17 cellular contexts compared by ENCODE assay signal in genomic region chr2:8416172-8416571, GRCh38.
DNase-seq lines count a peak whose midpoint lies in the region; ATAC-seq, FAIRE-seq and TF ChIP-seq lines count a peak whose summit lies in the region.
"Had no signal": no experiment of that assay in that cellular context is flagged by ENCODE, and none has a peak within 500 bp of the region (broad histone marks: within the 10 kb centered on the region; RNA-seq: fewer than 3 reads in every experiment).

No MANE protein-coding gene starts in this region.

- no peaks in the 10 kb centered on the region for H3K27me3 ChIP-seq in liver (ENCODE audit: control insufficient read depth in 4 of 4, insufficient read depth in 4 of 4, low read length in 3 of 4)
- H3K27me3 ChIP-seq in HepG2 (ENCODE audit: control insufficient read depth in 1 of 2, insufficient read depth in 2 of 2, low read length in 2 of 2): 0 out of 5 replicates have a peak, but pooled peaks cover 0 to 6% of the 10 kb centered on the region in 2 experiments
- no peaks in the 10 kb centered on the region for H3K27me3 ChIP-seq in neutrophil
- H3K27me3 ChIP-seq: BLaER1 treated with 17β-estradiol and CSF1 and Interleukin-3, amounts not matched to agents 10 nM and 100 nM had no signal

- TF ChIP-seq CTCF in liver (IDR thresholded peaks at IDR 0.05; ENCODE audit: low read depth, low read length, missing input control) (no peak), HepG2 (CRISPR knock-in tag; IDR thresholded peaks at IDR 0.05) (no peak), chondrocyte (IDR thresholded peaks at IDR 0.05) (no peak), neutrophil (IDR thresholded peaks at IDR 0.05) (no peak)

- H3K9ac ChIP-seq in liver (ENCODE audit: low read depth in 1 of 2, low read length in 2 of 2): no peak overlapping the region
- H3K9ac ChIP-seq in HepG2 (ENCODE audit: insufficient read depth, low read depth, low read length): no peak overlapping the region
- H3K9ac ChIP-seq: BLaER1 treated with 17β-estradiol and CSF1 and Interleukin-3, amounts not matched to agents 10 nM and 100 nM had no signal

- peaks cover 1% of the 10 kb centered on the region for H3K27me3 Mint-ChIP-seq in chondrocyte (ENCODE audit: low read depth)
- H3K27me3 Mint-ChIP-seq: CD4-positive, alpha-beta T cell had no signal

- H3K36me3 Mint-ChIP-seq in chondrocyte (ENCODE audit: low read depth): no peaks in the 10 kb centered on the region

- no peak overlapping the region for H2AFZ ChIP-seq in HepG2 (ENCODE audit: low read length)

- H4K20me1 ChIP-seq in HepG2 (ENCODE audit: insufficient read depth, low read length): no peaks in the 10 kb centered on the region
- H4K20me1 ChIP-seq: BLaER1 treated with 17β-estradiol and CSF1 and Interleukin-3, amounts not matched to agents 10 nM and 100 nM had no signal

- in situ Hi-C loops in HepG2 (cut with HindIII; ENCODE audit: extremely low pct_ligation_motif_present, low pct_unique_long_range_greater_than_20kb): no loop called here

- H3K27ac ChIP-seq in liver (ENCODE audit: low read depth in 1 of 2, low read length in 2 of 2): peak overlapping the region; percentile 70 to 81
- H3K27ac ChIP-seq in HepG2 (ENCODE audit: extremely low read length, insufficient read depth, low read length): no peak overlapping the region
- H3K27ac ChIP-seq in neutrophil: peak overlapping the region; percentile 98
- H3K27ac ChIP-seq: 22Rv1; BLaER1 treated with 17β-estradiol and CSF1 and Interleukin-3, amounts not matched to agents 10 nM and 100 nM had no signal

- CTCF ChIA-PET in HepG2 (lab: Yijun Ruan, JAX; ENCODE audit: low intra/inter-chr PET ratio, low total read pairs): no interaction called here

- no peak for TF ChIP-seq EP300 in HepG2 (IDR thresholded peaks at IDR 0.05; ENCODE audit: low read depth in 2 of 2, low read length in 2 of 2)
- no peak for TF ChIP-seq EP300 in HepG2 (CRISPR knock-in tag; IDR thresholded peaks at IDR 0.05; ENCODE audit: borderline replicate concordance)

- intact Hi-C loops in HepG2 (cut with micrococcal nuclease; ENCODE audit: unreplicated experiment): loop anchor here (10.0 kb wide), 1 partner anchor 209 kb away; no protein-coding TSS in a partner anchor

- no peaks in the 10 kb centered on the region for H3K36me3 ChIP-seq in liver (ENCODE audit: control insufficient read depth in 4 of 4, insufficient read depth in 3 of 4, low read depth in 1 of 4, low read length in 3 of 4)
- H3K36me3 ChIP-seq in HepG2 (replicated peaks in 1 of 2; ENCODE audit: control insufficient read depth in 1 of 2, insufficient read depth in 2 of 2, low read length in 2 of 2): no peaks in the 10 kb centered on the region
- no peaks in the 10 kb centered on the region for H3K36me3 ChIP-seq in neutrophil
- H3K36me3 ChIP-seq: BLaER1 treated with 17β-estradiol and CSF1 and Interleukin-3, amounts not matched to agents 10 nM and 100 nM; HAP-1 had no signal

- DNase-seq in HepG2 (ENCODE audit: low spot score) (no peak), chondrocyte (ENCODE audit: low spot score) (no peak), Ammon's horn (ENCODE audit: low spot score) (no peak), nucleus accumbens (lab: John Stamatoyannopoulos, UW) (no peak), NCI-H2029 treated with DMSO at 0.1 percent for 48 hours (lab: John Stamatoyannopoulos, UW) (no peak), NCI-H2107 treated with DMSO at 0.1 percent for 48 hours (lab: John Stamatoyannopoulos, UW; ENCODE audit: unreplicated experiment) (no peak)
- DNase-seq: Calu3; CD4-positive, alpha-beta T cell; DMS 273 treated with DMSO at 0.1 percent for 48 hours; GOT3; KG1 had no signal

- no peak for FAIRE-seq in HepG2 (lab: Jason Lieb, UNC)
- FAIRE-seq: GM12891 had no signal

- H3K79me2 ChIP-seq in HepG2 (ENCODE audit: insufficient read depth, low read length): no peaks in the 10 kb centered on the region

- ATAC-seq in HepG2: no peak

- peaks cover 6% of the 10 kb centered on the region for H3K9me3 Mint-ChIP-seq in chondrocyte (ENCODE audit: low read depth)
- H3K9me3 Mint-ChIP-seq: CD4-positive, alpha-beta T cell had no signal

- 97% methylated on average over 2 of the region's 2 CpGs for WGBS in liver
- WGBS in HepG2 (ENCODE audit: low lambda C conversion rate): 89% methylated on average over 2 of the region's 2 CpGs

- H3K4me1 Mint-ChIP-seq in chondrocyte (ENCODE audit: low read depth): peaks cover 51% of the 10 kb centered on the region

- TF ChIP-seq RAD21 in liver (IDR thresholded peaks at IDR 0.05): no peak
- TF ChIP-seq RAD21 in HepG2 (CRISPR knock-in tag; IDR thresholded peaks at IDR 0.05): no peak

- H3K4me1 ChIP-seq in liver (ENCODE audit: control insufficient read depth in 4 of 4, insufficient read depth in 4 of 4, low read length in 3 of 4): peaks cover 22 to 63% (median 45%) of the 10 kb centered on the region in 4 donors
- H3K4me1 ChIP-seq in HepG2 (ENCODE audit: insufficient read depth, low read length): peaks cover 61% of the 10 kb centered on the region
- peaks cover 69 to 71% of the 10 kb centered on the region in 2 experiments for H3K4me1 ChIP-seq in neutrophil (ENCODE audit: control insufficient read depth in 1 of 2, insufficient read depth in 1 of 2, low read depth in 1 of 2, low read length in 1 of 2)
- H3K4me1 ChIP-seq: HAP-1 had no signal

- TF ChIP-seq POLR2A in HepG2 (IDR thresholded peaks at IDR 0.05; ENCODE audit: insufficient read depth in 1 of 2, low read depth in 2 of 2, low read length in 2 of 2): no peak

- no peak overlapping the region for H3K4me2 ChIP-seq in HepG2 (ENCODE audit: low read depth, low read length)

- peak overlapping the region; percentile 56 for H3K27ac Mint-ChIP-seq in chondrocyte (ENCODE audit: unreplicated experiment)
- H3K27ac Mint-ChIP-seq: CD4-positive, alpha-beta T cell had no signal

- H3K9me3 ChIP-seq in liver (ENCODE audit: control insufficient read depth in 4 of 4, low read length in 3 of 4) (no peaks in the 10 kb centered on the region), HepG2 (ENCODE audit: low read length) (no peaks in the 10 kb centered on the region), neutrophil (no peaks in the 10 kb centered on the region)
- H3K9me3 ChIP-seq: BLaER1 treated with 17β-estradiol and CSF1 and Interleukin-3, amounts not matched to agents 10 nM and 100 nM; HAP-1 had no signal

- H3K4me3 Mint-ChIP-seq in chondrocyte (ENCODE audit: unreplicated experiment): no peak overlapping the region
- H3K4me3 Mint-ChIP-seq: CD4-positive, alpha-beta T cell had no signal

- no peak overlapping the region for H3K4me3 ChIP-seq in liver (ENCODE audit: low read depth in 1 of 3, low read length in 3 of 3)
- H3K4me3 ChIP-seq in HepG2 (replicated peaks in 1 of 3; ENCODE audit: insufficient read depth in 1 of 3, low read depth in 2 of 3, low read length in 3 of 3): no peak overlapping the region
- no peak overlapping the region for H3K4me3 ChIP-seq in neutrophil (ENCODE audit: low read depth in 1 of 2, low read length in 1 of 2)
- H3K4me3 ChIP-seq: BLaER1 treated with 17β-estradiol and CSF1 and Interleukin-3, amounts not matched to agents 10 nM and 100 nM; HAP-1 had no signal

- POLR2A ChIA-PET in HepG2 (lab: Yijun Ruan, JAX): no interaction called here

- no TSS peak for BruUV-seq in HepG2 (replicated peaks; lab: Mats Ljungman, UMichigan)

TF ChIP-seq in liver, 16 proteins besides CTCF, POLR2A, EP300 and RAD21 (continues in another document):
- TF ChIP-seq ATF3 (IDR thresholded peaks at IDR 0.05): no peak
- no peak for TF ChIP-seq MAX (IDR thresholded peaks at IDR 0.05)
- no peak for TF ChIP-seq EGR1 (IDR thresholded peaks at IDR 0.05; ENCODE audit: low read depth in 2 of 2)
- no peak for TF ChIP-seq YY1 (IDR thresholded peaks at IDR 0.05)
- no peak for TF ChIP-seq HNF4A (conservative IDR thresholded peaks at IDR 0.05)
- no peak for TF ChIP-seq JUND (IDR thresholded peaks at IDR 0.05)
- TF ChIP-seq RXRA (IDR thresholded peaks at IDR 0.05): no peak
- TF ChIP-seq FOXA2 (IDR thresholded peaks at IDR 0.05): no peak
- no peak for TF ChIP-seq GABPA (IDR thresholded peaks at IDR 0.05 in 1 of 2, conservative IDR thresholded peaks at IDR 0.05 in 1 of 2)
- TF ChIP-seq NR2F2 (IDR thresholded peaks at IDR 0.05): no peak
- no peak for TF ChIP-seq SP1 (IDR thresholded peaks at IDR 0.05)

TF ChIP-seq in HepG2, 621 proteins besides CTCF, POLR2A, EP300 and RAD21 (continues in another document):
- TF ChIP-seq BRCA1 (CRISPR knock-in tag; IDR thresholded peaks at IDR 0.05) (no peak), ZNF101 (CRISPR knock-in tag; IDR thresholded peaks at IDR 0.05; ENCODE audit: borderline replicate concordance, low read depth) (no peak), BORCS8-MEF2B (CRISPR knock-in tag; IDR thresholded peaks at IDR 0.05) (no peak), GPN1 (CRISPR knock-in tag; IDR thresholded peaks at IDR 0.05; ENCODE audit: borderline replicate concordance) (no peak), PCBP1 (IDR thresholded peaks at IDR 0.05; ENCODE audit: borderline replicate concordance, low read depth, low read length) (no peak), KDM5B (CRISPR knock-in tag; IDR thresholded peaks at IDR 0.05; ENCODE audit: borderline replicate concordance) (no peak)
